In the genomic region with DNA sequence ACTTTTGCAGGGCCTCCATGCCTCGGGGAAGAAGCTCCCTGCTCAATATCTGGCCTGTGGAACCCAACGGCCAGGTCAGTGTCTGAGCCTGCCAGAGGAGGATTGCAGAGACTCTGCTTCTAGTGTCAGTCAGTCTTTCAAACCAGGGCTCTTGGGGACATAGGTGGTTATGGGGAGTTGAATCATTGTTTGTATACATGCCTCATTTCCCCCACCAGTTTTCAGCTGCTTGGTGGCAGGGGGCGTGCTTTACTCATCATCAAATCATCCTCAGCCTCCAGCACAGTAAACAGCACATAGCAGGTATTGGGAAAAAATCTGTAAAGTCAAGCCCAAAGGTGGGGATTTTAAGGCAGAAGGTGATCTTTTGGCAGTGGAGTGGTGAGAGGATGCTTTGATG, we compare ENCODE assay signal across 21 cellular contexts.
"Had no signal": no experiment of that assay in that cellular context is flagged by ENCODE, and none has a peak within 500 bp of the region (broad histone marks: within the 10 kb centered on the region; RNA-seq: fewer than 3 reads in every experiment).

No MANE protein-coding gene starts in this region.

- H2AFZ ChIP-seq: hepatocyte, parathyroid adenoma had no signal

- H3K9me3 ChIP-seq: colonic mucosa, esophagus squamous epithelium, gastroesophageal sphincter, prostate gland had no signal

- H3K4me3 ChIP-seq: colonic mucosa, esophagus squamous epithelium, gastroesophageal sphincter, hepatocyte, lung, prostate gland, skin epidermis had no signal

- H3K27ac ChIP-seq: colonic mucosa, esophagus squamous epithelium, gastroesophageal sphincter, hepatocyte, parathyroid adenoma, prostate gland, skin epidermis had no signal

- H3K36me3 ChIP-seq: colonic mucosa, esophagus squamous epithelium, gastroesophageal sphincter, prostate gland had no signal

- H3K27ac Mint-ChIP-seq: nephron progenitor cell had no signal

- H3K9me3 Mint-ChIP-seq: naive thymus-derived CD4-positive, alpha-beta T cell; nephron progenitor cell had no signal

- H3K4me1 Mint-ChIP-seq: nephron progenitor cell had no signal

- H3K36me3 Mint-ChIP-seq: naive thymus-derived CD4-positive, alpha-beta T cell had no signal

- H3K4me1 ChIP-seq: parathyroid adenoma, prostate gland had no signal

- H3K9ac ChIP-seq: parathyroid adenoma had no signal

- H3K27me3 ChIP-seq: colonic mucosa, hepatocyte had no signal

- DNase-seq: colonic mucosa; dermis blood vessel endothelial cell; esophagus squamous epithelium; foreskin fibroblast; head of caudate nucleus; kidney; left colon; left ventricle myocardium superior; naive thymus-derived CD4-positive, alpha-beta T cell; nephron progenitor cell; retina; stimulated activated CD4-positive, alpha-beta T cell treated with anti-CD3 and anti-CD28 coated beads, Interleukin-12 subunit alpha, Interleukin-12 subunit beta, amount 100 ng/mL, for 4 hours; stimulated activated naive CD4-positive, alpha-beta T cell treated with Interleukin-2 at 50 U/mL for 16 hours; trophoblast cell had no signal

- H3K4me2 ChIP-seq: hepatocyte had no signal

- FAIRE-seq: kidney had no signal

- H3K4me3 Mint-ChIP-seq: naive thymus-derived CD4-positive, alpha-beta T cell; nephron progenitor cell had no signal

- H3K79me2 ChIP-seq: hepatocyte, parathyroid adenoma had no signal

- ATAC-seq: gastroesophageal sphincter; left colon; left ventricle myocardium superior; naive thymus-derived CD4-positive, alpha-beta T cell; sciatic nerve had no signal
